16 cellular contexts compared by ENCODE assay signal in genomic region chr5:134417707-134418106, GRCh38. TPM values are rescaled to one million over a fixed set of nuclear protein-coding genes. Genes with fewer than 3 reads are reported as not detected.
DNase-seq lines count a peak whose midpoint lies in the region; ATAC-seq and TF ChIP-seq lines count a peak whose summit lies in the region.
"Had no signal": no experiment of that assay in that cellular context is flagged by ENCODE, and none has a peak within 500 bp of the region (broad histone marks: within the 10 kb centered on the region; RNA-seq: fewer than 3 reads in every experiment).

No MANE protein-coding gene starts in this region.

- DNase-seq in SK-N-SH: no peak
- DNase-seq in type B pancreatic cell (ENCODE audit: extremely low spot score, unreplicated experiment): no peak
- DNase-seq in putamen (ENCODE audit: low spot score): no peak
- DNase-seq: ACHN; Calu3; CD4-positive, CD25-positive, alpha-beta regulatory T cell; DMS79 treated with DMSO at 0.1 percent for 48 hours; EL; HCEC 1CT had no signal

- no peak overlapping the region for H3K4me3 Mint-ChIP-seq in type B pancreatic cell
- H3K4me3 Mint-ChIP-seq: CD4-positive, CD25-positive, alpha-beta regulatory T cell had no signal

- no peaks in the 10 kb centered on the region for H3K27me3 ChIP-seq in SK-N-SH (ENCODE audit: insufficient read depth)
- H3K27me3 ChIP-seq in liver (ENCODE audit: control insufficient read depth in 4 of 4, insufficient read depth in 4 of 4, low read length in 3 of 4): no peaks in the 10 kb centered on the region
- H3K27me3 ChIP-seq: BLaER1 treated with 17β-estradiol and CSF1 and Interleukin-3, amounts not matched to agents 10 nM and 100 nM had no signal

- POLR2A ChIA-PET in SK-N-SH (lab: Yijun Ruan, JAX): interaction anchor here (0.6 kb wide), 1 partner anchor 31 kb away, joined by 3 read pairs; no protein-coding TSS in a partner anchor

- no peaks in the 10 kb centered on the region for H3K9me3 ChIP-seq in SK-N-SH
- H3K9me3 ChIP-seq in liver (ENCODE audit: control insufficient read depth in 4 of 4, low read length in 3 of 4): no peaks in the 10 kb centered on the region

- TF ChIP-seq RAD21 in SK-N-SH (IDR thresholded peaks at IDR 0.05; ENCODE audit: low read length): no peak
- TF ChIP-seq RAD21 in liver (IDR thresholded peaks at IDR 0.05): no peak

- ATAC-seq in SK-N-SH treated with all-trans-retinoic acid at 6 μM for 48 hours (no peak), GM19023 (IDR thresholded peaks at IDR 0.05; ENCODE audit: unreplicated experiment) (no peak), GM21825 (IDR thresholded peaks at IDR 0.05; ENCODE audit: unreplicated experiment) (no peak)

- H3K4me1 ChIP-seq in SK-N-SH (ENCODE audit: control insufficient read depth in 1 of 2, insufficient read depth in 2 of 2, low read depth in 1 of 2, low read length in 1 of 2) (no peaks in the 10 kb centered on the region), liver (ENCODE audit: control insufficient read depth in 4 of 4, insufficient read depth in 4 of 4, low read length in 3 of 4) (peaks cover 4 to 36% (median 27%) of the 10 kb centered on the region in 4 donors)

- H3K27me3 Mint-ChIP-seq in type B pancreatic cell: no peaks in the 10 kb centered on the region

- no peaks in the 10 kb centered on the region for H4K20me1 ChIP-seq in SK-N-SH (ENCODE audit: insufficient read depth)
- H4K20me1 ChIP-seq: BLaER1 treated with 17β-estradiol and CSF1 and Interleukin-3, amounts not matched to agents 10 nM and 100 nM had no signal

- CTCF ChIA-PET in SK-N-SH (lab: Yijun Ruan, JAX): interaction anchor here (0.8 to 2.3 kb wide), 5 partner anchors 10 to 170 kb away, joined by 3 to 5 read pairs (median 3); no protein-coding TSS in a partner anchor

- no peak overlapping the region for H3K27ac ChIP-seq in SK-N-SH (ENCODE audit: low read depth in 2 of 2, low read length in 1 of 2)
- peak overlapping the region; percentile 62; the same call in 1 of the 2 replicates for H3K27ac ChIP-seq in VCaP
- peak overlapping the region; percentile 51 to 66 for H3K27ac ChIP-seq in liver (ENCODE audit: low read depth in 1 of 2, low read length in 2 of 2)
- H3K27ac ChIP-seq: BLaER1 treated with 17β-estradiol and CSF1 and Interleukin-3, amounts not matched to agents 10 nM and 100 nM; HL-60 had no signal

- TF ChIP-seq EP300 in SK-N-SH (IDR thresholded peaks at IDR 0.05; ENCODE audit: borderline replicate concordance in 1 of 2, low read depth in 1 of 2, low read length in 1 of 2): no peak

- no peaks in the 10 kb centered on the region for H3K4me1 Mint-ChIP-seq in type B pancreatic cell (ENCODE audit: unreplicated experiment)

- H3K27ac Mint-ChIP-seq in type B pancreatic cell: peak overlapping the region; percentile 33
- H3K27ac Mint-ChIP-seq: CD4-positive, CD25-positive, alpha-beta regulatory T cell had no signal

- no peaks in the 10 kb centered on the region for H3K9me3 Mint-ChIP-seq in type B pancreatic cell
- H3K9me3 Mint-ChIP-seq: CD4-positive, CD25-positive, alpha-beta regulatory T cell had no signal

- TF ChIP-seq CTCF in SK-N-SH (IDR thresholded peaks at IDR 0.05) (no peak), VCaP (conservative IDR thresholded peaks at IDR 0.05) (no peak), liver (IDR thresholded peaks at IDR 0.05; ENCODE audit: low read depth, low read length, missing input control) (no peak), type B pancreatic cell (conservative IDR thresholded peaks at IDR 0.05) (no peak)

- H3K36me3 ChIP-seq in SK-N-SH (replicated peaks in 1 of 2; ENCODE audit: control insufficient read depth in 1 of 2, insufficient read depth in 2 of 2, low read length in 1 of 2): no peaks in the 10 kb centered on the region
- no peaks in the 10 kb centered on the region for H3K36me3 ChIP-seq in liver (ENCODE audit: control insufficient read depth in 4 of 4, insufficient read depth in 3 of 4, low read depth in 1 of 4, low read length in 3 of 4)
- H3K36me3 ChIP-seq: BLaER1 treated with 17β-estradiol and CSF1 and Interleukin-3, amounts not matched to agents 10 nM and 100 nM had no signal

- H2AFZ ChIP-seq in SK-N-SH (ENCODE audit: low read depth): 0 out of 2 replicates have a peak overlapping the region, but pooled peaks have one; percentile 18

- no peaks in the 10 kb centered on the region for H3K36me3 Mint-ChIP-seq in type B pancreatic cell
- H3K36me3 Mint-ChIP-seq: CD4-positive, CD25-positive, alpha-beta regulatory T cell had no signal

- no peak overlapping the region for H3K4me2 ChIP-seq in SK-N-SH
- H3K4me2 ChIP-seq: BLaER1 treated with 17β-estradiol and CSF1 and Interleukin-3, amounts not matched to agents 10 nM and 100 nM had no signal

- H3K4me3 ChIP-seq in SK-N-SH (ENCODE audit: low read depth in 2 of 2, low read length in 1 of 2) (no peak overlapping the region), liver (ENCODE audit: low read depth in 1 of 3, low read length in 3 of 3) (no peak overlapping the region)
- H3K4me3 ChIP-seq: BLaER1 treated with 17β-estradiol and CSF1 and Interleukin-3, amounts not matched to agents 10 nM and 100 nM had no signal

- no peaks in the 10 kb centered on the region for H3F3A ChIP-seq in SK-N-SH (replicated peaks; ENCODE audit: insufficient read depth)

- H3K9me2 ChIP-seq in SK-N-SH: no peaks in the 10 kb centered on the region

- no peaks in the 10 kb centered on the region for H3K79me2 ChIP-seq in SK-N-SH (ENCODE audit: insufficient read depth)

- no peak overlapping the region for H3K9ac ChIP-seq in SK-N-SH
- H3K9ac ChIP-seq in liver (ENCODE audit: low read depth in 1 of 2, low read length in 2 of 2): no peak overlapping the region
- H3K9ac ChIP-seq: BLaER1 treated with 17β-estradiol and CSF1 and Interleukin-3, amounts not matched to agents 10 nM and 100 nM had no signal

TF ChIP-seq in SK-N-SH, 30 proteins besides CTCF, POLR2A, EP300 and RAD21 (continues in another document):
- no peak for TF ChIP-seq TAF1 (IDR thresholded peaks at IDR 0.05; ENCODE audit: borderline replicate concordance, low read depth, low read length)
- TF ChIP-seq TEAD4 (IDR thresholded peaks at IDR 0.05; ENCODE audit: borderline replicate concordance, insufficient read depth): no peak
- TF ChIP-seq GATA2 (CRISPR knock-in tag; IDR thresholded peaks at IDR 0.05): no peak
- no peak for TF ChIP-seq SIN3A (IDR thresholded peaks at IDR 0.05; ENCODE audit: borderline replicate concordance, low read depth, low read length)

TF ChIP-seq in SK-N-SH treated with all-trans-retinoic acid at 6 μM for 48 hours, 23 proteins besides CTCF, POLR2A, EP300 and RAD21 (continues in another document):
- TF ChIP-seq TOX (CRISPR knock-in tag; IDR thresholded peaks at IDR 0.05; ENCODE audit: borderline replicate concordance): no peak
- TF ChIP-seq POU6F1 (CRISPR knock-in tag; IDR thresholded peaks at IDR 0.05; ENCODE audit: borderline replicate concordance, low read depth): no peak
- no peak for TF ChIP-seq CSDC2 (CRISPR knock-in tag; IDR thresholded peaks at IDR 0.05)
- TF ChIP-seq GLIS3 (CRISPR knock-in tag; IDR thresholded peaks at IDR 0.05): no peak

TF ChIP-seq in liver, 16 proteins besides CTCF, POLR2A, EP300 and RAD21:
- peak; percentile 19 for TF ChIP-seq HNF4G (IDR thresholded peaks at IDR 0.05)
- TF ChIP-seq FOXA2 (IDR thresholded peaks at IDR 0.05): no peak
- no peak for TF ChIP-seq YY1 (IDR thresholded peaks at IDR 0.05)
- TF ChIP-seq EGR1 (IDR thresholded peaks at IDR 0.05; ENCODE audit: low read depth in 2 of 2): no peak
- peak in 1 of 2 donors; percentile 45 for TF ChIP-seq RXRA (IDR thresholded peaks at IDR 0.05)
- TF ChIP-seq HNF4A (conservative IDR thresholded peaks at IDR 0.05): peak; percentile 71 to 75
- peak; percentile 41 for TF ChIP-seq SP1 (IDR thresholded peaks at IDR 0.05)

RNA-seq across cellular contexts. Expression of gene CDKN2AIPNL, which starts 6.0 kb away (rescaled TPM):
- polyA plus RNA-seq in SK-N-SH (2012; rRNA removed) (23.3 and 29.4 TPM in 2 replicates), liver (10 to 100 TPM in 1 of 2 donors, 1 to 10 TPM in 1; 7.2 to 13.3 TPM)
- polyA plus RNA-seq in SK-N-SH (2012; cell fraction: cytosol; rRNA removed): 32.0 and 35.5 TPM in 2 replicates
- polyA plus RNA-seq in SK-N-SH (2012; cell fraction: nucleus; rRNA removed): 7.2 and 10.1 TPM in 2 replicates
- total RNA-seq in liver (10 to 100 TPM in 1 of 2 donors, 1 to 10 TPM in 1; 7.8 to 10.8 TPM), type B pancreatic cell (ENCODE audit: low replicate concordance) (24.4 and 28.7 TPM in 2 replicates)

RNA-seq across cellular contexts. Expression of gene UBE2B, which starts 46.3 kb away (rescaled TPM):
- polyA plus RNA-seq in SK-N-SH (2012; rRNA removed) (24.3 and 28.0 TPM in 2 replicates), liver (10 to 100 TPM; 21.5 to 91.6 TPM)
- 38.9 and 58.5 TPM in 2 replicates for polyA plus RNA-seq in SK-N-SH (2012; cell fraction: cytosol; rRNA removed)
- polyA plus RNA-seq in SK-N-SH (2012; cell fraction: nucleus; rRNA removed): 12.3 and 29.5 TPM in 2 replicates
- total RNA-seq in liver (10 to 100 TPM; 20.1 to 40.6 TPM), type B pancreatic cell (ENCODE audit: low replicate concordance) (70.9 and 93.0 TPM in 2 replicates)

RNA-seq across cellular contexts. Expression of gene CDKL3, which starts 50.7 kb away (rescaled TPM):
- polyA plus RNA-seq in SK-N-SH (2012; rRNA removed): 1.4 and 1.9 TPM in 2 replicates
- 1.8 and 3.3 TPM in 2 replicates for polyA plus RNA-seq in SK-N-SH (2012; cell fraction: cytosol; rRNA removed)
- polyA plus RNA-seq in SK-N-SH (2012; cell fraction: nucleus; rRNA removed): 2.2 and 3.4 TPM in 2 replicates
- total RNA-seq in liver: under 1 TPM; 0.05 to 0.25 TPM
- polyA plus RNA-seq in liver: under 1 TPM; 0.29 to 0.50 TPM
- total RNA-seq in type B pancreatic cell (ENCODE audit: low replicate concordance): 0.83 and 5.2 TPM in 2 replicates
- total RNA-seq: CD4-positive, CD25-positive, alpha-beta regulatory T cell had no signal

Comparison
In these comparisons a context has a peak if more than half of its experiments do, and no peak if none do; other contexts are left out.
1. H3K27ac ChIP-seq: peak in VCaP (single experiment) and liver (2 of 2); none in SK-N-SH (0 of 2).